In the genomic region with DNA sequence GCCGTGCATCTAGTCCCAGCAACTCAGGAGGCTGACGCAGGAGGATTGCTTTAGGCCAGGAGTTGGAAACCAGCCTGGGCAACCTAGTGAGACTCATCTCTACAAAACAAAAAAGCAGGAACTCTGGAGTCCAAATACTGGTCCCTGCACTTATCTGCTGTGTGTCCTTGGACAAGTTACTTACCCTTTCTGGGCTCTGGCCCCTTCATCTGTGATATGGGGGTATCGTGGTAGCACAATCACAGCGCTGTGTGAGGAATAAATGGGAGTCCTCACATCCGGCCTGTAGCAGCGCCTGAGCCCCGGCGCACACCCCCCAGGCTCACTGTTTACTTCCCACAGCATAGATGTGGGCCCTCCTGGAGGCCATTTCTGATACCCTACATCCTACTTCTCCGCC, we compare ENCODE assay signal across 24 cellular contexts. TPM values are rescaled to one million over a fixed set of nuclear protein-coding genes. Genes with fewer than 3 reads are reported as not detected.
A peak's percentile ranks its signal among the peaks of the same experiment; 100 is the strongest.
DNase-seq lines count a peak whose midpoint lies in the region; ATAC-seq, FAIRE-seq and TF ChIP-seq lines count a peak whose summit lies in the region.
"Had no signal": no experiment of that assay in that cellular context is flagged by ENCODE, and none has a peak within 500 bp of the region (broad histone marks: within the 10 kb centered on the region; RNA-seq: fewer than 3 reads in every experiment).

No MANE protein-coding gene starts in this region.

- H3K9ac ChIP-seq in IMR-90 (ENCODE audit: low read depth, low read length) (no peak overlapping the region), H1 (replicated peaks in 1 of 4; ENCODE audit: extremely low read depth in 1 of 4, low read depth in 3 of 4, low read length in 3 of 4) (no peak overlapping the region)

- H2AK5ac ChIP-seq in IMR-90 (ENCODE audit: low read depth, low read length) (peak overlapping the region; percentile 86), H1 (ENCODE audit: low read depth, low read length) (0 out of 2 replicates have a peak overlapping the region, but pooled peaks have one; percentile 53)

- H3K9me3 ChIP-seq in A549 (no peaks in the 10 kb centered on the region), IMR-90 (ENCODE audit: control insufficient read depth, insufficient read depth, low read length) (no peaks in the 10 kb centered on the region), H1 (ENCODE audit: insufficient read depth in 2 of 2, low read depth in 1 of 2, low read length in 1 of 2) (no peaks in the 10 kb centered on the region), pancreas (no peaks in the 10 kb centered on the region), aorta (ENCODE audit: control insufficient read depth, low read length) (no peaks in the 10 kb centered on the region)
- H3K9me3 ChIP-seq: ascending aorta, sigmoid colon, thoracic aorta had no signal

- H2BK5ac ChIP-seq in IMR-90 (ENCODE audit: low read depth, low read length, poor library complexity, severe bottlenecking) (no peak overlapping the region), H1 (ENCODE audit: low read depth, low read length) (no peak overlapping the region)

- FAIRE-seq in A549 (lab: Jason Lieb, UNC) (no peak), H1 (lab: Jason Lieb, UNC) (no peak), pancreas (lab: Jason Lieb, UNC) (no peak)
- FAIRE-seq: kidney, TTC549 had no signal

- H2BK120ac ChIP-seq in IMR-90 (ENCODE audit: low read depth, low read length) (peak overlapping the region; percentile 78; the same call in 1 of the 2 replicates), H1 (replicated peaks; ENCODE audit: low read depth, low read length) (no peak overlapping the region)

- no peak for TF ChIP-seq POLR2A in A549 (IDR thresholded peaks at IDR 0.05; ENCODE audit: low read length)
- TF ChIP-seq POLR2A in IMR-90 (IDR thresholded peaks at IDR 0.05; ENCODE audit: low read depth, low read length) = no peak
- TF ChIP-seq POLR2A in H1 (IDR thresholded peaks at IDR 0.05; ENCODE audit: control extremely low read depth in 1 of 2, low read depth in 2 of 2, low read length in 2 of 2) = no peak

- H4K8ac ChIP-seq in IMR-90 (ENCODE audit: low read depth in 2 of 2, low read length in 2 of 2) (0 out of 4 replicates have a peak overlapping the region, but pooled peaks of 1 of the 2 experiments have one; percentile 40), H1 (ENCODE audit: extremely low read depth, insufficient read depth, low read length) (no peak overlapping the region)

- H3K36me3 Mint-ChIP-seq in activated naive CD4-positive, alpha-beta T cell treated with anti-CD3 and anti-CD28 coated beads for 36 hours (ENCODE audit: low read depth) = no peaks in the 10 kb centered on the region
- H3K36me3 Mint-ChIP-seq: activated naive CD4-positive, alpha-beta T cell treated with anti-CD3 and anti-CD28 coated beads, Interleukin-2, amount 50 U/mL, for 72 hours had no signal

- H3K4me1 Mint-ChIP-seq in activated naive CD4-positive, alpha-beta T cell treated with anti-CD3 and anti-CD28 coated beads for 36 hours (ENCODE audit: low read depth) = peaks cover 26% of the 10 kb centered on the region

- H2BK20ac ChIP-seq in IMR-90 (ENCODE audit: low read depth, low read length) (0 out of 2 replicates have a peak overlapping the region, but pooled peaks have one; percentile 22), H1 (ENCODE audit: low read length) (no peak overlapping the region)

- in situ Hi-C loops in IMR-90 (cut with MboI; ENCODE audit: low sequenced_read_pairs) = no loop called here

- H3K4ac ChIP-seq in IMR-90 (ENCODE audit: low read depth, low read length) (peak overlapping the region; percentile 50; the same call in 1 of the 2 replicates), H1 (replicated peaks; ENCODE audit: insufficient read length, low read depth, low read length) (no peak overlapping the region)

- CTCF ChIA-PET in A549 (lab: Yijun Ruan, JAX) (interaction anchor here (1.3 kb wide), 1 partner anchor 37 kb away, joined by 5 read pairs; no protein-coding TSS in a partner anchor), IMR-90 (lab: Yijun Ruan, JAX) (no interaction called here), H1 (lab: Charles Lee; ENCODE audit: partially characterized antibody) (interaction anchor here (0.6 to 1.6 kb wide), 8 partner anchors 8 to 54 kb away, joined by 3 to 5 read pairs (median 4); no protein-coding TSS in a partner anchor)
- CTCF ChIA-PET in activated naive CD4-positive, alpha-beta T cell treated with anti-CD3 and anti-CD28 coated beads for 36 hours (lab: Charles Lee) = no interaction called here

- H2BK15ac ChIP-seq in IMR-90 (ENCODE audit: low read depth, low read length) = peak overlapping the region; percentile 70; the same call in 2 of the 3 replicates
- H2BK15ac ChIP-seq in H1 (ENCODE audit: low read length) = 0 out of 2 replicates have a peak overlapping the region, but pooled peaks have one; percentile 61

- H3K56ac ChIP-seq in IMR-90 (ENCODE audit: extremely low read depth, insufficient read depth, low read length) (no peak overlapping the region), H1 (replicated peaks; ENCODE audit: insufficient read length, low read depth, low read length) (no peak overlapping the region)

- POLR2A ChIA-PET in A549 (lab: Yijun Ruan, JAX) (no interaction called here), IMR-90 (lab: Charles Lee; ENCODE audit: unreplicated experiment) (no interaction called here), H1 (lab: Charles Lee; ENCODE audit: partially characterized antibody) (interaction anchor here (0.7 to 1.9 kb wide), 6 partner anchors 11 to 102 kb away, joined by 3 to 8 read pairs (median 5); no protein-coding TSS in a partner anchor)

- H3K4me1 ChIP-seq in A549 (peaks cover 55% of the 10 kb centered on the region), IMR-90 (ENCODE audit: control insufficient read depth, insufficient read depth, low read length) (peaks cover 27% of the 10 kb centered on the region), H1 (replicated peaks in 1 of 4; ENCODE audit: control insufficient read depth in 3 of 4, insufficient read depth in 4 of 4, low read length in 3 of 4) (peaks cover 4 to 36% (median 18%) of the 10 kb centered on the region in 4 experiments), pancreas (peaks cover 36 to 48% (median 45%) of the 10 kb centered on the region in 3 donors), aorta (ENCODE audit: control insufficient read depth in 1 of 2, insufficient read depth in 2 of 2, low read length in 2 of 2) (no peaks in the 10 kb centered on the region)
- H3K4me1 ChIP-seq: ascending aorta had no signal

- no peaks in the 10 kb centered on the region for H3K9me3 Mint-ChIP-seq in activated naive CD4-positive, alpha-beta T cell treated with anti-CD3 and anti-CD28 coated beads for 36 hours
- H3K9me3 Mint-ChIP-seq: activated CD4-positive, alpha-beta memory T cell treated with anti-CD3 and anti-CD28 coated beads, Interleukin-2, amount 10 ng/mL, durations not matched to agents 7 days and 5 days; activated naive CD4-positive, alpha-beta T cell treated with anti-CD3 and anti-CD28 coated beads, Interleukin-2, amount 50 U/mL, for 72 hours; activated T-helper 2 cell treated with anti-CD3 and anti-CD28 coated beads, Interferon-gamma antibody, Interleukin-2, Interleukin-4, amounts not matched to agents 10 μg/mL and 5 μg/mL and 100 μg/mL, durations not matched to agents 14 hours and 24 hours and 36 hours; H9; stimulated activated naive CD8-positive, alpha-beta T cell treated with anti-CD3 and anti-CD28 coated beads, Interleukin-15, Interleukin-2, amounts not matched to agents 100 ng/mL and 50 ng/mL, for 24 hours had no signal

- H2AK9ac ChIP-seq in IMR-90 (replicated peaks; ENCODE audit: low read depth, low read length, poor library complexity) = no peak overlapping the region

- H3K27me3 ChIP-seq in IMR-90 (ENCODE audit: control insufficient read depth, insufficient read depth, low read length) = no peaks in the 10 kb centered on the region
- no peaks in the 10 kb centered on the region for H3K27me3 ChIP-seq in H1 (replicated peaks in 1 of 4; ENCODE audit: control insufficient read depth in 3 of 4, extremely low read depth in 1 of 4, insufficient read depth in 3 of 4, low read length in 3 of 4)
- H3K27me3 ChIP-seq in pancreas = no peaks in the 10 kb centered on the region
- H3K27me3 ChIP-seq in aorta (ENCODE audit: control insufficient read depth in 1 of 2, insufficient read depth in 2 of 2, low read length in 1 of 2) = no peaks in the 10 kb centered on the region
- H3K27me3 ChIP-seq: ascending aorta, sigmoid colon had no signal

- H4K20me1 ChIP-seq in IMR-90 (ENCODE audit: insufficient read depth, low read length) (no peaks in the 10 kb centered on the region), H1 (replicated peaks in 1 of 2; ENCODE audit: control insufficient read depth in 1 of 2, insufficient read depth in 2 of 2, low read length in 2 of 2) (no peaks in the 10 kb centered on the region)

- H3K27me3 Mint-ChIP-seq in activated naive CD4-positive, alpha-beta T cell treated with anti-CD3 and anti-CD28 coated beads for 36 hours (ENCODE audit: low read depth) = no peaks in the 10 kb centered on the region
- H3K27me3 Mint-ChIP-seq: activated CD4-positive, alpha-beta memory T cell treated with anti-CD3 and anti-CD28 coated beads, Interleukin-2, amount 10 ng/mL, durations not matched to agents 7 days and 5 days; stimulated activated naive CD8-positive, alpha-beta T cell treated with anti-CD3 and anti-CD28 coated beads, Interleukin-15, Interleukin-2, amounts not matched to agents 100 ng/mL and 50 ng/mL, for 24 hours had no signal

- H3K4me3 Mint-ChIP-seq in activated naive CD4-positive, alpha-beta T cell treated with anti-CD3 and anti-CD28 coated beads for 36 hours = no peak overlapping the region
- H3K4me3 Mint-ChIP-seq: activated CD4-positive, alpha-beta memory T cell treated with anti-CD3 and anti-CD28 coated beads, Interleukin-2, amount 10 ng/mL, durations not matched to agents 7 days and 5 days; H9; stimulated activated naive CD8-positive, alpha-beta T cell treated with anti-CD3 and anti-CD28 coated beads, Interleukin-15, Interleukin-2, amounts not matched to agents 100 ng/mL and 50 ng/mL, for 24 hours had no signal

- H4K91ac ChIP-seq in IMR-90 (ENCODE audit: insufficient read depth, low read depth, low read length) (peak overlapping the region; percentile 24; the same call in 1 of the 2 replicates), H1 (replicated peaks; ENCODE audit: insufficient read length, low read length) (no peak overlapping the region)

- no peaks in the 10 kb centered on the region for H3K79me2 ChIP-seq in H1 (ENCODE audit: control insufficient read depth in 1 of 2, insufficient read depth in 2 of 2, low read length in 2 of 2)

- H3K23ac ChIP-seq in IMR-90 (ENCODE audit: low read depth, low read length) = no peak overlapping the region
- H3K23ac ChIP-seq in H1 (ENCODE audit: insufficient read length) = no peak overlapping the region

- TF ChIP-seq RAD21 in A549 (conservative IDR thresholded peaks at IDR 0.05 in 1 of 2, IDR thresholded peaks at IDR 0.05 in 1 of 2) = no peak
- no peak for TF ChIP-seq RAD21 in IMR-90 (IDR thresholded peaks at IDR 0.05; ENCODE audit: low read length)
- no peak for TF ChIP-seq RAD21 in H1 (IDR thresholded peaks at IDR 0.05 in 1 of 2, conservative IDR thresholded peaks at IDR 0.05 in 1 of 2; ENCODE audit: low read depth in 2 of 2, low read length in 2 of 2)

- H3K36me3 ChIP-seq in IMR-90 (ENCODE audit: control insufficient read depth, insufficient read depth, low read length) (no peaks in the 10 kb centered on the region), H1 (ENCODE audit: control insufficient read depth in 2 of 4, insufficient read depth in 4 of 4, low read length in 3 of 4) (no peaks in the 10 kb centered on the region), pancreas (no peaks in the 10 kb centered on the region), aorta (ENCODE audit: control insufficient read depth in 1 of 2, insufficient read depth in 2 of 2, low read length in 1 of 2) (no peaks in the 10 kb centered on the region)
- H3K36me3 ChIP-seq: ascending aorta, sigmoid colon, thoracic aorta had no signal

- H2BK12ac ChIP-seq in H1 (ENCODE audit: low read depth, low read length) = no peak overlapping the region

- H4K5ac ChIP-seq in IMR-90 (ENCODE audit: low read depth, low read length) (peak overlapping the region; percentile 27), H1 (ENCODE audit: insufficient read length, low read depth, low read length) (no peak overlapping the region)

- no TSS peak for BruUV-seq in IMR-90 (replicated peaks; lab: Mats Ljungman, UMichigan)

- H3K4me2 ChIP-seq in A549 (no peak overlapping the region), IMR-90 (ENCODE audit: low read depth, low read length) (no peak overlapping the region), H1 (ENCODE audit: insufficient read depth in 1 of 2, low read depth in 2 of 2, low read length in 2 of 2) (no peak overlapping the region)

- H3K9me1 ChIP-seq in IMR-90 (ENCODE audit: insufficient read depth, low read length) = peaks cover 7% of the 10 kb centered on the region; the same call in 1 of the 2 replicates

- no peaks in the 10 kb centered on the region for H3K23me2 ChIP-seq in H1 (ENCODE audit: low read depth, low read length)

- TF ChIP-seq EP300 in A549 (IDR thresholded peaks at IDR 0.05) (no peak), H1 (IDR thresholded peaks at IDR 0.05; ENCODE audit: borderline replicate concordance in 1 of 2, low read depth in 2 of 2, low read length in 2 of 2) (no peak)

- no peak for DNase-seq in A549 (ENCODE audit: low read depth in 1 of 2, low spot score in 1 of 2)
- DNase-seq in IMR-90 = no peak
- DNase-seq in H1 (ENCODE audit: low read depth in 1 of 2, low spot score in 2 of 2) = no peak
- peak in 1 of 6 donors; percentile 12 for DNase-seq in pancreas
- no peak for DNase-seq in activated naive CD4-positive, alpha-beta T cell treated with anti-CD3 and anti-CD28 coated beads for 36 hours
- no peak for DNase-seq in activated T-cell treated with anti-CD3 and anti-CD28 coated beads for 4 hours
- DNase-seq in NAMALWA (ENCODE audit: low spot score) = no peak
- DNase-seq in aorta = no peak
- DNase-seq: activated CD4-positive, alpha-beta memory T cell treated with anti-CD3 and anti-CD28 coated beads, Interleukin-2, amount 10 ng/mL, durations not matched to agents 7 days and 5 days; activated CD4-positive, CD25-positive, alpha-beta regulatory T cell treated with anti-CD3 and anti-CD28 coated beads, Interleukin-2, amount 50 U/mL, for 72 hours; H9; head of caudate nucleus; KG1; kidney; MM.1S; NCI-H1417 treated with DMSO at 0.1 percent for 48 hours; sigmoid colon had no signal

- H3K27ac ChIP-seq in A549 (peak overlapping the region; percentile 55 to 76; a peak in 4 of 6 replicates), IMR-90 (ENCODE audit: insufficient read depth, low read length) (no peak overlapping the region), H1 (ENCODE audit: low read depth, low read length) (no peak overlapping the region), pancreas (peak overlapping the region in 3 of 4 donors; percentile 57 to 88 (median 83)), aorta (ENCODE audit: low read depth in 1 of 2, low read length in 2 of 2) (no peak overlapping the region)
- H3K27ac ChIP-seq: ascending aorta, sigmoid colon, SK-N-MC, thoracic aorta had no signal

- H2AFZ ChIP-seq in IMR-90 (replicated peaks; ENCODE audit: low read length, poor library complexity) (peak overlapping the region; percentile 19), H1 (ENCODE audit: low read length) (no peak overlapping the region)

- H3K27ac Mint-ChIP-seq in activated naive CD4-positive, alpha-beta T cell treated with anti-CD3 and anti-CD28 coated beads for 36 hours = no peak overlapping the region
- H3K27ac Mint-ChIP-seq: activated CD4-positive, alpha-beta memory T cell treated with anti-CD3 and anti-CD28 coated beads, Interleukin-2, amount 10 ng/mL, durations not matched to agents 7 days and 5 days; activated naive CD4-positive, alpha-beta T cell treated with anti-CD3 and anti-CD28 coated beads, Interleukin-2, amount 50 U/mL, for 72 hours; activated T-helper 2 cell treated with anti-CD3 and anti-CD28 coated beads, Interferon-gamma antibody, Interleukin-2, Interleukin-4, amounts not matched to agents 10 μg/mL and 5 μg/mL and 100 μg/mL, durations not matched to agents 14 hours and 24 hours and 36 hours; stimulated activated naive CD8-positive, alpha-beta T cell treated with anti-CD3 and anti-CD28 coated beads, Interleukin-15, Interleukin-2, amounts not matched to agents 100 ng/mL and 50 ng/mL, for 24 hours had no signal

- H3K18ac ChIP-seq in IMR-90 (ENCODE audit: low read depth, low read length) (peak overlapping the region; percentile 27; the same call in 1 of the 2 replicates), H1 (ENCODE audit: extremely low read depth, low read length) (no peak overlapping the region)

- intact Hi-C loops in IMR-90 (cut with micrococcal nuclease) (no loop called here), pancreas (cut with DNase I) (no loop called here), aorta (cut with DNase I) (loop anchor here in 1 of 2 donors (5.0 kb wide), 1 partner anchor 35 kb away; no protein-coding TSS in a partner anchor)
- intact Hi-C loops in activated naive CD4-positive, alpha-beta T cell treated with anti-CD3 and anti-CD28 coated beads for 36 hours (cut with micrococcal nuclease) = no loop called here

- TF ChIP-seq CTCF in A549 (IDR thresholded peaks at IDR 0.05) (no peak), IMR-90 (conservative IDR thresholded peaks at IDR 0.05; ENCODE audit: low read depth, low read length) (no peak), H1 (IDR thresholded peaks at IDR 0.05; ENCODE audit: control extremely low read depth in 1 of 3, insufficient read depth in 1 of 3, low read depth in 1 of 3, low read length in 3 of 3) (no peak), pancreas (IDR thresholded peaks at IDR 0.05) (no peak)

- H3K14ac ChIP-seq in IMR-90 (replicated peaks; ENCODE audit: low read depth, low read length) (no peak overlapping the region; the same call in 1 of the 2 replicates), H1 (ENCODE audit: insufficient read length) (no peak overlapping the region)

- dilution Hi-C loops in IMR-90 (cut with HindIII; ENCODE audit: low sequenced_read_pairs, unreplicated experiment) = no loop called here

- H3K4me3 ChIP-seq in A549 = no peak overlapping the region
- H3K4me3 ChIP-seq in IMR-90 (ENCODE audit: insufficient read depth, low read depth, low read length) = no peak overlapping the region
- no peak overlapping the region for H3K4me3 ChIP-seq in H1 (ENCODE audit: extremely low read depth in 1 of 4, insufficient read depth in 2 of 4, low read depth in 3 of 4, low read length in 4 of 4)
- H3K4me3 ChIP-seq in pancreas = no peak overlapping the region
- H3K4me3 ChIP-seq in aorta (ENCODE audit: low read length in 2 of 2) = no peak overlapping the region
- H3K4me3 ChIP-seq: ascending aorta, sigmoid colon, SK-N-MC, thoracic aorta had no signal

- H3K79me1 ChIP-seq in IMR-90 (ENCODE audit: low read depth in 1 of 2, low read length in 2 of 2) (peaks cover 0 to 4% of the 10 kb centered on the region in 2 experiments; a peak in 1 of 4 replicates), H1 (ENCODE audit: low read depth, low read length) (no peaks in the 10 kb centered on the region)

- WGBS in A549 (ENCODE audit: missing lambda C conversion rate) = 92% methylated on average over 9 of the region's 9 CpGs
- WGBS in IMR-90 (ENCODE audit: extremely low coverage in 2 of 2, insufficient read length in 1 of 2), 2 experiments = no CpG with 5 or more reads among the region's 9 CpGs
- WGBS in H1 (ENCODE audit: extremely low coverage in 1 of 2, insufficient coverage in 1 of 2, insufficient read length in 1 of 2, insufficient replicate concordance in 2 of 2, low coverage in 1 of 2, low lambda C conversion rate in 2 of 2, missing lambda C conversion rate in 1 of 2), 2 experiments = 86% methylated on average over 9 of the region's 9 CpGs; no CpG with 5 or more reads in 1 of the 2 experiments
- WGBS in pancreas, 2 donors = 78 to 80% methylated on average over 9 of the region's 9 CpGs
- WGBS in aorta, 2 donors = 91 to 93% methylated on average over 9 of the region's 9 CpGs

- ATAC-seq in A549 (no peak), IMR-90 (ENCODE audit: low read depth) (no peak), pancreas (no peak), aorta (ENCODE audit: low FRiP score) (no peak)
- ATAC-seq: activated naive CD4-positive, alpha-beta T cell treated with anti-CD3 and anti-CD28 coated beads, Interleukin-2, amount 50 U/mL, for 72 hours had no signal

RNA-seq across cellular contexts. Expression of gene MYH9, which starts 44.2 kb away (rescaled TPM):
- polyA plus RNA-seq in A549 (2011; rRNA removed) = 92.1 and 162 TPM in 2 replicates
- polyA plus RNA-seq in A549 (2012; cell fraction: cytosol; rRNA removed) = 112 and 118 TPM in 2 replicates
- 202 and 239 TPM in 2 replicates for polyA plus RNA-seq in A549 (2012; cell fraction: nucleus; rRNA removed)
- polyA plus RNA-seq in A549 (2017; fragmentation: RNase III; extraction: RNeasy Plus Mini Kit Qiagen cat#74134 plus additional on column Dnase treatment) = 158 to 215 TPM (median 167 TPM) in 3 replicates
- polyA minus RNA-seq in A549 (2011; rRNA and poly(A)+ RNA removed) = 460 and 534 TPM in 2 replicates
- total RNA-seq in IMR-90 (2012; rRNA removed) = 554 and 783 TPM in 2 replicates
- polyA plus RNA-seq in IMR-90 (2012; rRNA removed) = 475 and 507 TPM in 2 replicates
- polyA plus RNA-seq in IMR-90 (2012; cell fraction: cytosol; rRNA removed) = 197 and 382 TPM in 2 replicates
- 449 and 493 TPM in 2 replicates for polyA plus RNA-seq in IMR-90 (2012; cell fraction: nucleus; rRNA removed; ENCODE audit: low replicate concordance)
- total RNA-seq in H1 (2021; fragmentation: NEBNext Ultra II Directional; extraction: Animal tissue kit (Norgen Biotek cat#: 25700)) = 295 and 322 TPM in 2 replicates
- 24.9 and 37.2 TPM in 2 replicates for polyA plus RNA-seq in H1 (2011; rRNA removed)
- 53.6 TPM for polyA plus RNA-seq in H1 (2011; cell fraction: cytosol; rRNA removed)
- polyA plus RNA-seq in H1 (2011; cell fraction: nucleus; rRNA removed) = 110 TPM
- polyA plus RNA-seq in H1 (2012, experiment 1 of 2) = 140 to 212 TPM (median 199 TPM) in 4 replicates
- 59.9 TPM for polyA plus RNA-seq in H1 (2012, experiment 2 of 2)
- 89.1 TPM for polyA plus RNA-seq in H1 (2013, experiment 1 of 2)
- 76.1 TPM for polyA plus RNA-seq in H1 (2013, experiment 2 of 2)
- 273 and 366 TPM in 2 replicates for polyA minus RNA-seq in H1 (2011; rRNA and poly(A)+ RNA removed)
- 92.9 TPM for polyA minus RNA-seq in H1 (2011; cell fraction: cytosol; rRNA and poly(A)+ RNA removed)
- polyA minus RNA-seq in H1 (2011; cell fraction: nucleus; rRNA and poly(A)+ RNA removed) = 95.2 TPM
- total RNA-seq in pancreas = 100 to 1,000 TPM; 259 to 554 (median 412) TPM
- polyA plus RNA-seq in pancreas = 100 to 1,000 TPM in 1 of 2 donors, 10 to 100 TPM in 1; 80.9 to 152 TPM
- 100 to 1,000 TPM; 574 to 625 TPM for total RNA-seq in activated naive CD4-positive, alpha-beta T cell treated with anti-CD3 and anti-CD28 coated beads for 36 hours
- total RNA-seq in aorta = 1,000 to 10,000 TPM; 1,564 to 1,890 TPM
- 100 to 1,000 TPM; 170 to 572 TPM for polyA plus RNA-seq in aorta

RNA-seq across cellular contexts. Expression of gene TXN2, which starts 49.5 kb away (rescaled TPM):
- polyA plus RNA-seq in A549 (2011; rRNA removed) (84.5 and 89.6 TPM in 2 replicates), A549 (2017; fragmentation: RNase III; extraction: RNeasy Plus Mini Kit Qiagen cat#74134 plus additional on column Dnase treatment) (82.2 to 90.5 TPM (median 83.6 TPM) in 3 replicates), IMR-90 (2012; rRNA removed) (166 and 175 TPM in 2 replicates), H1 (2011; rRNA removed) (116 and 124 TPM in 2 replicates), pancreas (10 to 100 TPM; 43.1 to 49.5 TPM), aorta (10 to 100 TPM; 54.2 to 72.6 TPM)
- polyA plus RNA-seq in A549 (2012; cell fraction: cytosol; rRNA removed) = 114 and 144 TPM in 2 replicates
- 75.7 and 84.1 TPM in 2 replicates for polyA plus RNA-seq in A549 (2012; cell fraction: nucleus; rRNA removed)
- 53.2 and 56.1 TPM in 2 replicates for polyA minus RNA-seq in A549 (2011; rRNA and poly(A)+ RNA removed)
- total RNA-seq in IMR-90 (2012; rRNA removed) (49.6 and 51.7 TPM in 2 replicates), pancreas (10 to 100 TPM; 20.4 to 33.6 (median 30.5) TPM), aorta (10 to 100 TPM; 29.6 to 42.3 TPM)
- polyA plus RNA-seq in IMR-90 (2012; cell fraction: cytosol; rRNA removed) = 175 and 176 TPM in 2 replicates
- polyA plus RNA-seq in IMR-90 (2012; cell fraction: nucleus; rRNA removed; ENCODE audit: low replicate concordance) = 99.2 and 111 TPM in 2 replicates
- 47.5 and 53.8 TPM in 2 replicates for total RNA-seq in H1 (2021; fragmentation: NEBNext Ultra II Directional; extraction: Animal tissue kit (Norgen Biotek cat#: 25700))
- 132 TPM for polyA plus RNA-seq in H1 (2011; cell fraction: cytosol; rRNA removed)
- polyA plus RNA-seq in H1 (2011; cell fraction: nucleus; rRNA removed) = 83.4 TPM
- 60.1 to 78.2 TPM (median 74.1 TPM) in 4 replicates for polyA plus RNA-seq in H1 (2012, experiment 1 of 2)
- 94.0 TPM for polyA plus RNA-seq in H1 (2012, experiment 2 of 2)
- polyA plus RNA-seq in H1 (2013, experiment 1 of 2) = 48.6 TPM
- 47.3 TPM for polyA plus RNA-seq in H1 (2013, experiment 2 of 2)
- polyA minus RNA-seq in H1 (2011; rRNA and poly(A)+ RNA removed) = 62.2 and 73.6 TPM in 2 replicates
- 39.3 TPM for polyA minus RNA-seq in H1 (2011; cell fraction: cytosol; rRNA and poly(A)+ RNA removed)
- polyA minus RNA-seq in H1 (2011; cell fraction: nucleus; rRNA and poly(A)+ RNA removed) = 25.2 TPM
- 100 to 1,000 TPM; 108 to 113 TPM for total RNA-seq in activated naive CD4-positive, alpha-beta T cell treated with anti-CD3 and anti-CD28 coated beads for 36 hours

Comparison
In these comparisons a context has a peak if more than half of its experiments do, and no peak if none do; other contexts are left out.
1. H3K27ac ChIP-seq: peak in A549 (2 of 2) and pancreas (3 of 4); none in IMR-90 (single experiment), H1 (single experiment) and aorta (0 of 2).
2. CTCF ChIA-PET loops: an anchor here in A549 (1.3 kb wide) and H1 (0.6 to 1.6 kb wide); none called in IMR-90 and activated naive CD4-positive, alpha-beta T cell treated with anti-CD3 and anti-CD28 coated beads for 36 hours.
3. Of the 18 proteins assayed by ChIP-seq in both H1 and A549: peak only in H1: KDM1A; only in A549: none; in both: none; in neither: 17.